23 cellular contexts compared by ENCODE assay signal in genomic region chr11:27381238-27381666, GRCh38. TPM values are rescaled to one million over a fixed set of nuclear protein-coding genes. Genes with fewer than 3 reads are reported as not detected.
DNase-seq lines count a peak whose midpoint lies in the region; ATAC-seq, FAIRE-seq and TF ChIP-seq lines count a peak whose summit lies in the region.
"Had no signal": no experiment of that assay in that cellular context is flagged by ENCODE, and none has a peak within 500 bp of the region (broad histone marks: within the 10 kb centered on the region; RNA-seq: fewer than 3 reads in every experiment).

No MANE protein-coding gene starts in this region.

- peak; percentile 75 for ATAC-seq in GM19463 (IDR thresholded peaks at IDR 0.05; ENCODE audit: unreplicated experiment)
- ATAC-seq in HG03432 (IDR thresholded peaks at IDR 0.05; ENCODE audit: unreplicated experiment): peak; percentile 65
- peak; percentile 93 to 99 (median 97) for ATAC-seq in right lobe of liver
- ATAC-seq in activated T-helper 17 cell treated with anti-CD3 and anti-CD28 coated beads, Interleukin-2, amount 50 U/mL, for 72 hours (replicated peaks): no peak
- no peak for ATAC-seq in naive thymus-derived CD8-positive, alpha-beta T cell
- no peak for ATAC-seq in HG03108 (IDR thresholded peaks at IDR 0.05; ENCODE audit: unreplicated experiment)
- ATAC-seq: K562; natural killer cell treated with Interleukin-12 subunit alpha and Interleukin-12 subunit beta and Interleukin-15 and Interleukin-18, amount 100 ng/mL, for 72 hours; T-helper 17 cell had no signal

- H3K4me1 Mint-ChIP-seq in activated T-helper 17 cell treated with anti-CD3 and anti-CD28 coated beads, Interleukin-2, amount 50 U/mL, for 72 hours: no peaks in the 10 kb centered on the region
- H3K4me1 Mint-ChIP-seq in naive thymus-derived CD8-positive, alpha-beta T cell: no peaks in the 10 kb centered on the region
- H3K4me1 Mint-ChIP-seq: CD14-positive monocyte had no signal

- H3K27me3 Mint-ChIP-seq in activated T-helper 17 cell treated with anti-CD3 and anti-CD28 coated beads, Interleukin-2, amount 50 U/mL, for 72 hours: no peaks in the 10 kb centered on the region
- no peaks in the 10 kb centered on the region for H3K27me3 Mint-ChIP-seq in naive thymus-derived CD8-positive, alpha-beta T cell

- no peak overlapping the region for H3K4me3 Mint-ChIP-seq in activated T-helper 17 cell treated with anti-CD3 and anti-CD28 coated beads, Interleukin-2, amount 50 U/mL, for 72 hours
- no peak overlapping the region for H3K4me3 Mint-ChIP-seq in naive thymus-derived CD8-positive, alpha-beta T cell
- H3K4me3 Mint-ChIP-seq: CD14-positive monocyte; natural killer cell treated with Interleukin-12 subunit alpha and Interleukin-12 subunit beta and Interleukin-15 and Interleukin-18, amount 100 ng/mL, for 72 hours; T-helper 17 cell had no signal

- peak overlapping the region; percentile 28 to 91 (median 87) for H3K27ac ChIP-seq in right lobe of liver
- H3K27ac ChIP-seq: Peyer's patch, SJSA1, VCaP had no signal

- no peak overlapping the region for H3K4me3 ChIP-seq in right lobe of liver
- H3K4me3 ChIP-seq: K562, Peyer's patch, SJSA1 had no signal

- H3K9me3 Mint-ChIP-seq in activated T-helper 17 cell treated with anti-CD3 and anti-CD28 coated beads, Interleukin-2, amount 50 U/mL, for 72 hours: no peaks in the 10 kb centered on the region
- H3K9me3 Mint-ChIP-seq in naive thymus-derived CD8-positive, alpha-beta T cell: no peaks in the 10 kb centered on the region
- H3K9me3 Mint-ChIP-seq: CD14-positive monocyte; natural killer cell treated with Interleukin-12 subunit alpha and Interleukin-12 subunit beta and Interleukin-15 and Interleukin-18, amount 100 ng/mL, for 72 hours had no signal

- H3K27me3 ChIP-seq in right lobe of liver: no peaks in the 10 kb centered on the region
- H3K27me3 ChIP-seq: Peyer's patch, SJSA1 had no signal

- H3K27ac Mint-ChIP-seq in activated T-helper 17 cell treated with anti-CD3 and anti-CD28 coated beads, Interleukin-2, amount 50 U/mL, for 72 hours: no peak overlapping the region
- no peak overlapping the region for H3K27ac Mint-ChIP-seq in naive thymus-derived CD8-positive, alpha-beta T cell
- H3K27ac Mint-ChIP-seq: CD14-positive monocyte; natural killer cell treated with Interleukin-12 subunit alpha and Interleukin-12 subunit beta and Interleukin-15 and Interleukin-18, amount 100 ng/mL, for 72 hours; T-helper 17 cell had no signal

- H3K36me3 ChIP-seq in right lobe of liver: no peaks in the 10 kb centered on the region
- H3K36me3 ChIP-seq: SJSA1 had no signal

- WGBS in right lobe of liver (ENCODE audit: insufficient coverage, low coverage, low lambda C conversion rate, missing lambda C conversion rate): 28% methylated on average over 5 of the region's 5 CpGs

- no peaks in the 10 kb centered on the region for H3K36me3 Mint-ChIP-seq in activated T-helper 17 cell treated with anti-CD3 and anti-CD28 coated beads, Interleukin-2, amount 50 U/mL, for 72 hours (ENCODE audit: low read depth)
- H3K36me3 Mint-ChIP-seq in naive thymus-derived CD8-positive, alpha-beta T cell: peaks cover 0 to 4% (median 0%) of the 10 kb centered on the region in 3 donors
- H3K36me3 Mint-ChIP-seq: CD14-positive monocyte; natural killer cell treated with Interleukin-12 subunit alpha and Interleukin-12 subunit beta and Interleukin-15 and Interleukin-18, amount 100 ng/mL, for 72 hours had no signal

- TF ChIP-seq POLR2A in GM12891 (IDR thresholded peaks at IDR 0.05; ENCODE audit: low read depth, low read length): no peak
- TF ChIP-seq POLR2A in right lobe of liver (IDR thresholded peaks at IDR 0.05): no peak

- TF ChIP-seq CTCF in right lobe of liver (IDR thresholded peaks at IDR 0.05): no peak

- POLR2A ChIA-PET in naive thymus-derived CD8-positive, alpha-beta T cell (lab: Charles Lee): no interaction called here

- DNase-seq in GM12891 (ENCODE audit: insufficient read length, low spot score) (no peak), right lobe of liver (peak; percentile 56 to 83 (median 72)), NCI-H1417 (lab: John Stamatoyannopoulos, UW) (no peak)
- no peak for DNase-seq in naive thymus-derived CD8-positive, alpha-beta T cell
- DNase-seq: activated CD8-positive, alpha-beta memory T cell treated with anti-CD3 and anti-CD28 coated beads, Interleukin-2, amount 50 U/mL, for 48 hours; activated gamma-delta T cell; DMS153; GDM1; mesenchymal stem cell; NCI-H1930; NCI-H446; Peyer's patch; T-helper 17 cell had no signal

- intact Hi-C loops in right lobe of liver (cut with DNase I): no loop called here

- no peaks in the 10 kb centered on the region for H3K9me3 ChIP-seq in right lobe of liver
- H3K9me3 ChIP-seq: Peyer's patch, SJSA1 had no signal

- peaks cover 0 to 30% (median 5%) of the 10 kb centered on the region in 4 donors for H3K4me1 ChIP-seq in right lobe of liver
- H3K4me1 ChIP-seq: Peyer's patch had no signal

- peak; percentile 66 for FAIRE-seq in GM12891 (lab: Jason Lieb, UNC)
- FAIRE-seq: bronchial epithelial cell, K562 had no signal

TF ChIP-seq in GM12891, 5 proteins besides CTCF, POLR2A, EP300 and RAD21:
- TF ChIP-seq TAF1 (IDR thresholded peaks at IDR 0.05; ENCODE audit: low read depth, low read length) (no peak), POU2F2 (IDR thresholded peaks at IDR 0.05; ENCODE audit: low read depth, low read length) (no peak), PAX5 (IDR thresholded peaks at IDR 0.05; ENCODE audit: insufficient read depth, low read length, severe bottlenecking) (no peak), SPI1 (IDR thresholded peaks at IDR 0.05; ENCODE audit: low read depth, low read length) (no peak), POLR2AphosphoS5 (IDR thresholded peaks at IDR 0.05; ENCODE audit: low read depth, low read length) (no peak)

RNA-seq across cellular contexts. Expression of gene CCDC34, which starts 18.2 kb away (rescaled TPM):
- 13.3 TPM for polyA plus RNA-seq in GM12891 (2012; ENCODE audit: low read depth, missing spikeins)
- 1 to 10 TPM; 1.8 to 3.6 (median 2.1) TPM for total RNA-seq in right lobe of liver
- total RNA-seq in activated T-helper 17 cell treated with anti-CD3 and anti-CD28 coated beads, Interleukin-2, amount 50 U/mL, for 72 hours: 10 to 100 TPM in 1 of 2 donors, 1 to 10 TPM in 1; 9.8 to 19.1 TPM
- total RNA-seq in naive thymus-derived CD8-positive, alpha-beta T cell: 1 to 10 TPM; 4.2 to 4.7 TPM
- polyA plus RNA-seq in naive thymus-derived CD8-positive, alpha-beta T cell: 1 to 10 TPM; 1.8 to 2.4 (median 2.3) TPM

Comparison
In these comparisons a context has a peak if more than half of its experiments do, and no peak if none do; other contexts are left out.
1. DNase-seq: peak in right lobe of liver (3 of 3); none in GM12891 (single experiment), NCI-H1417 (0 of 3) and naive thymus-derived CD8-positive, alpha-beta T cell (0 of 10).
2. ATAC-seq: peak in GM19463 (single experiment), HG03432 (single experiment) and right lobe of liver (4 of 4); none in activated T-helper 17 cell treated with anti-CD3 and anti-CD28 coated beads, Interleukin-2, amount 50 U/mL, for 72 hours (single experiment), naive thymus-derived CD8-positive, alpha-beta T cell (0 of 2) and HG03108 (single experiment).